2 cellular contexts compared by ENCODE assay signal in the genomic region with DNA sequence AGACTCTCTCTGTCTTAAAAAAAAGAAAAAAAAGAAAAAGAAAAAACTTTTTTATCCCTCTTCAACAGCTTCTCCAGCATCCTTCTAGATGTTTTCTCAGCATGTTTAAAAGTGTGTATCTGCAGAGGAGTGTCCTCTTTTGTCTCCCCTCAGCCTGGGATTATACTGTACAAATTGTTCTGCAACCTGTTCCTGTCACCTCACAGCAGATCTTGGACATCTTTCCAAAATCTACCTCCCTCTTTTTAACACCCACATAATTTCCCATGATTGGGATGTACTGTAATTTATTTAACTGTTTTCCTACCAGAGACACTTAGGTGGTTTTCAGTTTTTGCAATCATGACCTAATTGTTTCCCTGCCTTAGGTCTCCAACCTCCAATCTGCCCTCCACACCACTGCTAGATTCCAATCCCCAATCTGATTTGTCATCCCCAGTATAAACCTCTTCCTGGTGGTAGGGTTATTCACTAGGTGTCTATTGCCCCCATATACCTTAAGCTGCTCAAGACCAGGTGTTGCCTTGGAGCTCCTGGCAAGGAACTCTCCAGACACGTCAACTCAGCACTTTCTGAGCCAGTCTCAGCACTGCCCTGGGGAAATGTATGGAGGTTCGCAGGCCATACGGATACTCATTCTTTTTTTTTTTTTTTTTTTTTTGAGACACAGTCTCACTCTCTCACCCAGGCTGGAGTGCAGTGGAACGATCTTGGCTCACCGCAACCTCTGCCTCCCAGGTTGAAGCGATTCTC.
A peak's percentile ranks its signal among the peaks of the same experiment; 100 is the strongest.
TF ChIP-seq lines count a peak whose summit lies in the region.

No MANE protein-coding gene starts in this region.

TF ChIP-seq in HEK293T, 16 proteins besides CTCF, POLR2A, EP300 and RAD21:
- TF ChIP-seq ZNF384 (IDR thresholded peaks at IDR 0.05) = peak; percentile 53; the same call in 1 of the 2 replicates
- no peak for TF ChIP-seq SUZ12 (IDR thresholded peaks at IDR 0.05)

TF ChIP-seq in SK-N-SH treated with all-trans-retinoic acid at 6 μM for 48 hours, 23 proteins besides CTCF, POLR2A, EP300 and RAD21:
- no peak for TF ChIP-seq ESRRG (CRISPR knock-in tag; IDR thresholded peaks at IDR 0.05)
- TF ChIP-seq RARB (CRISPR knock-in tag; IDR thresholded peaks at IDR 0.05) = no peak
- TF ChIP-seq, protein P1, sequence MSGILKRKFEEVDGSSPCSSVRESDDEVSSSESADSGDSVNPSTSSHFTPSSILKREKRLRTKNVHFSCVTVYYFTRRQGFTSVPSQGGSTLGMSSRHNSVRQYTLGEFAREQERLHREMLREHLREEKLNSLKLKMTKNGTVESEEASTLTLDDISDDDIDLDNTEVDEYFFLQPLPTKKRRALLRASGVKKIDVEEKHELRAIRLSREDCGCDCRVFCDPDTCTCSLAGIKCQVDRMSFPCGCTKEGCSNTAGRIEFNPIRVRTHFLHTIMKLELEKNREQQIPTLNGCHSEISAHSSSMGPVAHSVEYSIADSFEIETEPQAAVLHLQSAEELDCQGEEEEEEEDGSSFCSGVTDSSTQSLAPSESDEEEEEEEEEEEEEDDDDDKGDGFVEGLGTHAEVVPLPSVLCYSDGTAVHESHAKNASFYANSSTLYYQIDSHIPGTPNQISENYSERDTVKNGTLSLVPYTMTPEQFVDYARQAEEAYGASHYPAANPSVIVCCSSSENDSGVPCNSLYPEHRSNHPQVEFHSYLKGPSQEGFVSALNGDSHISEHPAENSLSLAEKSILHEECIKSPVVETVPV (CRISPR knock-in tag; IDR thresholded peaks at IDR 0.05) = no peak
- TF ChIP-seq ZNF8 (CRISPR knock-in tag; IDR thresholded peaks at IDR 0.05) = no peak
- TF ChIP-seq ISL1 (CRISPR knock-in tag; IDR thresholded peaks at IDR 0.05) = no peak
- no peak for TF ChIP-seq OSR1 (CRISPR knock-in tag; IDR thresholded peaks at IDR 0.05)
- TF ChIP-seq PATZ1 (CRISPR knock-in tag; IDR thresholded peaks at IDR 0.05; ENCODE audit: borderline replicate concordance) = no peak
- TF ChIP-seq SNAI2 (CRISPR knock-in tag; IDR thresholded peaks at IDR 0.05) = no peak
- no peak for TF ChIP-seq PPARA (CRISPR knock-in tag; IDR thresholded peaks at IDR 0.05; ENCODE audit: borderline replicate concordance)
- TF ChIP-seq ARNTL (CRISPR knock-in tag; IDR thresholded peaks at IDR 0.05; ENCODE audit: borderline replicate concordance, low read depth) = no peak
- no peak for TF ChIP-seq ZC3H10 (CRISPR knock-in tag; IDR thresholded peaks at IDR 0.05)
- TF ChIP-seq, protein P2, sequence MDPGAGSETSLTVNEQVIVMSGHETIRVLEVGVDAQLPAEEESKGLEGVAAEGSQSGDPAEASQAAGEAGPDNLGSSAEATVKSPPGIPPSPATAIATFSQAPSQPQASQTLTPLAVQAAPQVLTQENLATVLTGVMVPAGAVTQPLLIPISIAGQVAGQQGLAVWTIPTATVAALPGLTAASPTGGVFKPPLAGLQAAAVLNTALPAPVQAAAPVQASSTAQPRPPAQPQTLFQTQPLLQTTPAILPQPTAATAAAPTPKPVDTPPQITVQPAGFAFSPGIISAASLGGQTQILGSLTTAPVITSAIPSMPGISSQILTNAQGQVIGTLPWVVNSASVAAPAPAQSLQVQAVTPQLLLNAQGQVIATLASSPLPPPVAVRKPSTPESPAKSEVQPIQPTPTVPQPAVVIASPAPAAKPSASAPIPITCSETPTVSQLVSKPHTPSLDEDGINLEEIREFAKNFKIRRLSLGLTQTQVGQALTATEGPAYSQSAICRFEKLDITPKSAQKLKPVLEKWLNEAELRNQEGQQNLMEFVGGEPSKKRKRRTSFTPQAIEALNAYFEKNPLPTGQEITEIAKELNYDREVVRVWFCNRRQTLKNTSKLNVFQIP (CRISPR knock-in tag; IDR thresholded peaks at IDR 0.05; ENCODE audit: borderline replicate concordance, low read depth) = no peak
- no peak for TF ChIP-seq CSDC2 (CRISPR knock-in tag; IDR thresholded peaks at IDR 0.05)
